21 cellular contexts compared by ENCODE assay signal in the genomic region with DNA sequence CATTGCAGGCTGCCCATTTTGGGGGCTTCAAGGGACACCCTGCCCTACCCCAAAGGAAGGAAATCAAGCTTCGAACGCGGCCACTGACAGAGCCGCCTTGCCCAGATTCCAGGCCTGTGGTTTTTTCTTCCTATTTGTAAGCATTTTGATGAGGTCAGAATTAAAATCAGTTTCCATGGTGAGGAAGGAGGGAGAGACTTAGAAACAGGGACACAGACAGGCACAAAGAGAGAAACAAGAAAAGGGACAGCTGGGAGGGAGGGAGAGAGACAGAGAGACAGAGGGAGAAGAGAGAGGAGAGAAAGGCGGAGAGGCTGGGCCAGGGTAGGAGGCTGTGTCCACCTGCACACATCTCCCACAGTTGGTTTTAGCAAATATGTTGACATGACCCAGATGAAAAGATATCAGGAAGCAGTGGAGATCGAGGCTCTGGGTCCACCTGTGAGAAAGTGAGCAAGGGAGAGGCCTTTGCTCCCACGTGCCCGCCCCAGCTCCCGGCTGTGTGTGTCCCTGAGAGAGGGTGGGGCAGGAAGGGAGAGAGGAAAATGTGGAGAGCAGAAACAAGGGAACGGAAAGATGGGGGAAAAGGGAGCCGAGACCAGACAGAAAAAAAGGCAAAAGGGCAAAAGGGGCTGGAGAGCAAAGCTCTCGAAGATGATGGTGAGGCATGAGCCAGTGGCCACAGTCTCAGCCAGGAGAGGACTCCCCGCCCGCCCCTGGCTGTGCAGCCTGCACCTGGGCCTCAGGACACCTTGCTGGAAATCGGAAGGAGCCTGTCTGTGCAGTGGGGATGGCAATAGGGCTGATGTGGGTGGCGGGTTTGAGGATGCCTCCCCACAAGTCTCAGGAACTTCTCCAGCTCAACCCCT. TPM values are rescaled to one million over a fixed set of nuclear protein-coding genes. Genes with fewer than 3 reads are reported as not detected.
DNase-seq lines count a peak whose midpoint lies in the region; ATAC-seq and TF ChIP-seq lines count a peak whose summit lies in the region.
"Had no signal": no experiment of that assay in that cellular context is flagged by ENCODE, and none has a peak within 500 bp of the region (broad histone marks: within the 10 kb centered on the region; RNA-seq: fewer than 3 reads in every experiment).

No MANE protein-coding gene starts in this region.

- no peak overlapping the region for H3K27ac ChIP-seq in SK-N-SH (ENCODE audit: low read depth in 2 of 2, low read length in 1 of 2)
- no peak overlapping the region for H3K27ac ChIP-seq in mesenchymal stem cell (ENCODE audit: low read length, poor library complexity, severe bottlenecking)
- H3K27ac ChIP-seq: coronary artery, left ventricle myocardium inferior, prostate gland, tibial nerve had no signal

- no peak overlapping the region for H2BK5ac ChIP-seq in mesenchymal stem cell (ENCODE audit: low read depth, low read length, poor library complexity, severe bottlenecking)

- H2BK12ac ChIP-seq in mesenchymal stem cell (ENCODE audit: low read length in 2 of 2) = no peak overlapping the region

- H3K9me3 Mint-ChIP-seq in type B pancreatic cell = no peaks in the 10 kb centered on the region
- H3K9me3 Mint-ChIP-seq in activated T-helper 1 cell treated with anti-CD3 and anti-CD28 coated beads, Interleukin-12 subunit alpha, Interleukin-12 subunit beta, Interleukin-2, Interleukin-4 antibody, amounts not matched to agents 30 ng/mL and 10 ng/mL and 1 ng/mL, durations not matched to agents 14 hours and 24 hours and 36 hours = peaks cover 3% of the 10 kb centered on the region

- ATAC-seq in SK-N-SH treated with all-trans-retinoic acid at 6 μM for 48 hours = peak; percentile 40
- ATAC-seq in GM19324 (IDR thresholded peaks at IDR 0.05; ENCODE audit: low FRiP score, unreplicated experiment) = no peak
- ATAC-seq: activated CD4-positive, alpha-beta T cell treated with anti-CD3 and anti-CD28 coated beads for 36 hours; activated CD8-positive, alpha-beta memory T cell treated with anti-CD3 and anti-CD28 coated beads, Interleukin-2, amount 10 ng/mL, durations not matched to agents 7 days and 5 days had no signal

- H4K8ac ChIP-seq in mesenchymal stem cell (ENCODE audit: low read length) = no peak overlapping the region

- H2BK15ac ChIP-seq in mesenchymal stem cell (ENCODE audit: low read depth, poor library complexity, severe bottlenecking) = no peak overlapping the region

- no peaks in the 10 kb centered on the region for H4K20me1 ChIP-seq in SK-N-SH (ENCODE audit: insufficient read depth)

- in situ Hi-C loops in astrocyte of the cerebellum (cut with HindIII; ENCODE audit: low sequenced_read_pairs) = no loop called here

- no peak for TF ChIP-seq RAD21 in SK-N-SH (IDR thresholded peaks at IDR 0.05; ENCODE audit: low read length)

- no peaks in the 10 kb centered on the region for H3K79me2 ChIP-seq in SK-N-SH (ENCODE audit: insufficient read depth)

- no peaks in the 10 kb centered on the region for H3F3A ChIP-seq in SK-N-SH (replicated peaks; ENCODE audit: insufficient read depth)

- H3K4me3 ChIP-seq in SK-N-SH (ENCODE audit: low read depth in 2 of 2, low read length in 1 of 2) (no peak overlapping the region), astrocyte of the cerebellum (ENCODE audit: low read depth, low read length) (no peak overlapping the region), mesenchymal stem cell (ENCODE audit: insufficient read depth in 1 of 2, low read depth in 1 of 2, low read length in 2 of 2) (no peak overlapping the region)
- H3K4me3 ChIP-seq: coronary artery, left ventricle myocardium inferior, prostate gland, tibial nerve had no signal

- H3K4ac ChIP-seq in mesenchymal stem cell (ENCODE audit: low read depth in 1 of 2, low read length in 2 of 2) = no peak overlapping the region

- no peak for DNase-seq in SK-N-SH
- peak; percentile 28 for DNase-seq in astrocyte of the cerebellum (ENCODE audit: low read depth)
- no peak for DNase-seq in mesenchymal stem cell
- DNase-seq in type B pancreatic cell (ENCODE audit: extremely low spot score, unreplicated experiment) = no peak
- no peak for DNase-seq in 8988T
- no peak for DNase-seq in activated T-helper 1 cell treated with anti-CD3 and anti-CD28 coated beads, Interleukin-12 subunit alpha, Interleukin-12 subunit beta, Interleukin-2, Interleukin-4 antibody, amounts not matched to agents 30 ng/mL and 10 ng/mL and 1 ng/mL, durations not matched to agents 14 hours and 24 hours and 36 hours (ENCODE audit: low spot score)
- DNase-seq: activated CD4-positive, alpha-beta T cell treated with anti-CD3 and anti-CD28 coated beads for 36 hours; activated CD8-positive, alpha-beta memory T cell treated with anti-CD3 and anti-CD28 coated beads, Interleukin-2, amount 10 ng/mL, durations not matched to agents 7 days and 5 days; activated gamma-delta T cell; CD4-positive, CD25-positive, alpha-beta regulatory T cell; foreskin melanocyte; left ventricle myocardium inferior; NCI-H187 treated with DMSO at 0.1 percent for 48 hours; NCI-H510A; SIG-M5; T1000 had no signal

- no peak overlapping the region for H2BK120ac ChIP-seq in mesenchymal stem cell (ENCODE audit: low read depth, low read length)

- no peaks in the 10 kb centered on the region for H3K9me2 ChIP-seq in SK-N-SH

- no peak overlapping the region for H3K4me2 ChIP-seq in SK-N-SH
- H3K4me2 ChIP-seq in mesenchymal stem cell (ENCODE audit: low read length, poor library complexity, severe bottlenecking) = no peak overlapping the region

- POLR2A ChIA-PET in SK-N-SH (lab: Yijun Ruan, JAX) = no interaction called here

- H3K27me3 ChIP-seq in SK-N-SH (ENCODE audit: insufficient read depth) = no peaks in the 10 kb centered on the region
- peaks cover 2 to 52% of the 10 kb centered on the region in 2 experiments for H3K27me3 ChIP-seq in mesenchymal stem cell (ENCODE audit: control insufficient read depth in 1 of 2, insufficient read depth in 1 of 2, low read length in 2 of 2)

- H3K4me1 Mint-ChIP-seq in type B pancreatic cell (ENCODE audit: unreplicated experiment) = peaks cover 33% of the 10 kb centered on the region
- H3K4me1 Mint-ChIP-seq in activated T-helper 1 cell treated with anti-CD3 and anti-CD28 coated beads, Interleukin-12 subunit alpha, Interleukin-12 subunit beta, Interleukin-2, Interleukin-4 antibody, amounts not matched to agents 30 ng/mL and 10 ng/mL and 1 ng/mL, durations not matched to agents 14 hours and 24 hours and 36 hours (ENCODE audit: low read depth) = peaks cover 10% of the 10 kb centered on the region
- H3K4me1 Mint-ChIP-seq: activated CD4-positive, alpha-beta T cell treated with anti-CD3 and anti-CD28 coated beads for 36 hours had no signal

- CTCF ChIA-PET in SK-N-SH (lab: Yijun Ruan, JAX) = interaction anchor here (1.2 to 1.7 kb wide), 2 partner anchors 17 to 41 kb away, joined by 3 to 4 read pairs; no protein-coding TSS in a partner anchor

- H3K27ac Mint-ChIP-seq in type B pancreatic cell = no peak overlapping the region
- H3K27ac Mint-ChIP-seq in activated T-helper 1 cell treated with anti-CD3 and anti-CD28 coated beads, Interleukin-12 subunit alpha, Interleukin-12 subunit beta, Interleukin-2, Interleukin-4 antibody, amounts not matched to agents 30 ng/mL and 10 ng/mL and 1 ng/mL, durations not matched to agents 14 hours and 24 hours and 36 hours = no peak overlapping the region
- H3K27ac Mint-ChIP-seq: activated CD4-positive, alpha-beta T cell treated with anti-CD3 and anti-CD28 coated beads for 36 hours; activated CD8-positive, alpha-beta memory T cell treated with anti-CD3 and anti-CD28 coated beads, Interleukin-2, amount 10 ng/mL, durations not matched to agents 7 days and 5 days; CD4-positive, CD25-positive, alpha-beta regulatory T cell had no signal

- H3K36me3 ChIP-seq in SK-N-SH (replicated peaks in 1 of 2; ENCODE audit: control insufficient read depth in 1 of 2, insufficient read depth in 2 of 2, low read length in 1 of 2) = no peaks in the 10 kb centered on the region
- no peaks in the 10 kb centered on the region for H3K36me3 ChIP-seq in mesenchymal stem cell (ENCODE audit: control insufficient read depth in 1 of 2, insufficient read depth in 2 of 2, low read depth in 1 of 2, low read length in 2 of 2)
- H3K36me3 ChIP-seq: left ventricle myocardium inferior, prostate gland, tibial nerve had no signal

- no peak overlapping the region for H2AFZ ChIP-seq in SK-N-SH (ENCODE audit: low read depth)
- H2AFZ ChIP-seq in mesenchymal stem cell (ENCODE audit: low read depth, low read length) = no peak overlapping the region

- intact Hi-C loops in activated T-helper 1 cell treated with anti-CD3 and anti-CD28 coated beads, Interleukin-12 subunit alpha, Interleukin-12 subunit beta, Interleukin-2, Interleukin-4 antibody, amounts not matched to agents 30 ng/mL and 10 ng/mL and 1 ng/mL, durations not matched to agents 14 hours and 24 hours and 36 hours (cut with micrococcal nuclease) = no loop called here

- H3K9me3 ChIP-seq in SK-N-SH (no peaks in the 10 kb centered on the region), mesenchymal stem cell (ENCODE audit: control insufficient read depth, low read length) (peaks cover 3% of the 10 kb centered on the region)
- H3K9me3 ChIP-seq: prostate gland had no signal

- no peak overlapping the region for H3K18ac ChIP-seq in mesenchymal stem cell (ENCODE audit: low read depth in 1 of 2, low read length in 2 of 2)

- no peaks in the 10 kb centered on the region for H3K4me1 ChIP-seq in SK-N-SH (ENCODE audit: control insufficient read depth in 1 of 2, insufficient read depth in 2 of 2, low read depth in 1 of 2, low read length in 1 of 2)
- no peaks in the 10 kb centered on the region for H3K4me1 ChIP-seq in mesenchymal stem cell (ENCODE audit: control insufficient read depth, insufficient read depth, low read depth, low read length)
- H3K4me1 ChIP-seq: left ventricle myocardium inferior, prostate gland, tibial nerve had no signal

- H3K9ac ChIP-seq in SK-N-SH = no peak overlapping the region
- peak overlapping the region; percentile 45 for H3K9ac ChIP-seq in mesenchymal stem cell (ENCODE audit: low read length)

- H2AK5ac ChIP-seq in mesenchymal stem cell (ENCODE audit: low read length, severe bottlenecking) = no peak overlapping the region

- WGBS in SK-N-SH (ENCODE audit: low lambda C conversion rate) = 71% methylated on average over 15 of the region's 16 CpGs
- whole genome bisulfite sequencing in mesenchymal stem cell = 71% methylated on average over 16 of the region's 16 CpGs

- no peak overlapping the region for H4K91ac ChIP-seq in mesenchymal stem cell (ENCODE audit: low read length)

- no peak overlapping the region for H3K14ac ChIP-seq in mesenchymal stem cell (ENCODE audit: low read length in 2 of 2)

- H3K79me1 ChIP-seq in mesenchymal stem cell (replicated peaks; ENCODE audit: low read length, poor library complexity, severe bottlenecking) = no peaks in the 10 kb centered on the region

- no peak for TF ChIP-seq EP300 in SK-N-SH (IDR thresholded peaks at IDR 0.05; ENCODE audit: borderline replicate concordance in 1 of 2, low read depth in 1 of 2, low read length in 1 of 2)

- peaks cover 32% of the 10 kb centered on the region for H3K27me3 Mint-ChIP-seq in type B pancreatic cell
- peaks cover 1% of the 10 kb centered on the region for H3K27me3 Mint-ChIP-seq in activated T-helper 1 cell treated with anti-CD3 and anti-CD28 coated beads, Interleukin-12 subunit alpha, Interleukin-12 subunit beta, Interleukin-2, Interleukin-4 antibody, amounts not matched to agents 30 ng/mL and 10 ng/mL and 1 ng/mL, durations not matched to agents 14 hours and 24 hours and 36 hours (ENCODE audit: insufficient read depth)
- H3K27me3 Mint-ChIP-seq: activated CD8-positive, alpha-beta memory T cell treated with anti-CD3 and anti-CD28 coated beads, Interleukin-2, amount 10 ng/mL, durations not matched to agents 7 days and 5 days had no signal

- H3K23ac ChIP-seq in mesenchymal stem cell (ENCODE audit: low read length in 2 of 2) = no peak overlapping the region

- no peaks in the 10 kb centered on the region for H3K36me3 Mint-ChIP-seq in type B pancreatic cell
- no peaks in the 10 kb centered on the region for H3K36me3 Mint-ChIP-seq in activated T-helper 1 cell treated with anti-CD3 and anti-CD28 coated beads, Interleukin-12 subunit alpha, Interleukin-12 subunit beta, Interleukin-2, Interleukin-4 antibody, amounts not matched to agents 30 ng/mL and 10 ng/mL and 1 ng/mL, durations not matched to agents 14 hours and 24 hours and 36 hours (ENCODE audit: low read depth)
- H3K36me3 Mint-ChIP-seq: activated CD8-positive, alpha-beta memory T cell treated with anti-CD3 and anti-CD28 coated beads, Interleukin-2, amount 10 ng/mL, durations not matched to agents 7 days and 5 days; CD4-positive, CD25-positive, alpha-beta regulatory T cell had no signal

- peak overlapping the region; percentile 3 for H3K4me3 Mint-ChIP-seq in type B pancreatic cell
- no peak overlapping the region for H3K4me3 Mint-ChIP-seq in activated T-helper 1 cell treated with anti-CD3 and anti-CD28 coated beads, Interleukin-12 subunit alpha, Interleukin-12 subunit beta, Interleukin-2, Interleukin-4 antibody, amounts not matched to agents 30 ng/mL and 10 ng/mL and 1 ng/mL, durations not matched to agents 14 hours and 24 hours and 36 hours
- H3K4me3 Mint-ChIP-seq: activated CD4-positive, alpha-beta T cell treated with anti-CD3 and anti-CD28 coated beads for 36 hours; activated CD8-positive, alpha-beta memory T cell treated with anti-CD3 and anti-CD28 coated beads, Interleukin-2, amount 10 ng/mL, durations not matched to agents 7 days and 5 days; CD4-positive, CD25-positive, alpha-beta regulatory T cell had no signal

- TF ChIP-seq CTCF in SK-N-SH (IDR thresholded peaks at IDR 0.05) (no peak), astrocyte of the cerebellum (IDR thresholded peaks at IDR 0.05; ENCODE audit: low read depth, low read length, missing control alignments) (no peak), type B pancreatic cell (conservative IDR thresholded peaks at IDR 0.05) (no peak)

RNA-seq across cellular contexts. Expression of a gene that starts 20.6 kb away (rescaled TPM):
- 1.5 and 2.1 TPM in 2 replicates for polyA plus RNA-seq in SK-N-SH (2012; rRNA removed)
- polyA plus RNA-seq in SK-N-SH (2012; cell fraction: cytosol; rRNA removed) = 0.97 and 1.7 TPM in 2 replicates
- 0.99 and 1.4 TPM in 2 replicates for polyA plus RNA-seq in SK-N-SH (2012; cell fraction: nucleus; rRNA removed)
- polyA plus RNA-seq in mesenchymal stem cell (2013, experiment 1 of 2) = 3.9 TPM
- polyA plus RNA-seq in mesenchymal stem cell (2013, experiment 2 of 2) = 4.2 TPM
- total RNA-seq in type B pancreatic cell (ENCODE audit: low replicate concordance) = 7.4 and 67.3 TPM in 2 replicates
- total RNA-seq in activated T-helper 1 cell treated with anti-CD3 and anti-CD28 coated beads, Interleukin-12 subunit alpha, Interleukin-12 subunit beta, Interleukin-2, Interleukin-4 antibody, amounts not matched to agents 30 ng/mL and 10 ng/mL and 1 ng/mL, durations not matched to agents 14 hours and 24 hours and 36 hours = not detected in 2 replicates
